8 cellular contexts compared by ENCODE assay signal in genomic region chr16:31876955-31877828, GRCh38. TPM values are rescaled to one million over a fixed set of nuclear protein-coding genes. Genes with fewer than 3 reads are reported as not detected.
DNase-seq lines count a peak whose midpoint lies in the region; ATAC-seq and TF ChIP-seq lines count a peak whose summit lies in the region.

No MANE protein-coding gene starts in this region.

- no peaks in the 10 kb centered on the region for H3K27me3 Mint-ChIP-seq in activated naive CD4-positive, alpha-beta T cell treated with anti-CD3 and anti-CD28 coated beads for 36 hours (ENCODE audit: low read depth)

- no peaks in the 10 kb centered on the region for H3K9me3 ChIP-seq in thoracic aorta

- H3K27ac Mint-ChIP-seq in activated naive CD4-positive, alpha-beta T cell treated with anti-CD3 and anti-CD28 coated beads for 36 hours, result peak overlapping the region; percentile 96

- intact Hi-C loops in activated naive CD4-positive, alpha-beta T cell treated with anti-CD3 and anti-CD28 coated beads for 36 hours (cut with micrococcal nuclease), result loop anchor here (1.0 to 2.0 kb wide), 5 partner anchors 8 to 920 kb away; partner anchors contain the start of genes ARMC5, FUS and SETD1A

- no peak for TF ChIP-seq CTCF in kidney epithelial cell (IDR thresholded peaks at IDR 0.05; ENCODE audit: insufficient read depth, low read length, poor library complexity, severe bottlenecking)
- no peak for TF ChIP-seq CTCF in thoracic aorta (IDR thresholded peaks at IDR 0.05)

- H3K9me3 Mint-ChIP-seq in activated naive CD4-positive, alpha-beta T cell treated with anti-CD3 and anti-CD28 coated beads for 36 hours, result no peaks in the 10 kb centered on the region

- H3K36me3 ChIP-seq in kidney epithelial cell (ENCODE audit: control insufficient read depth, insufficient read depth, low read length) (peaks cover 2% of the 10 kb centered on the region), thoracic aorta (no peaks in the 10 kb centered on the region)

- peaks cover 79% of the 10 kb centered on the region for H3K4me1 Mint-ChIP-seq in activated naive CD4-positive, alpha-beta T cell treated with anti-CD3 and anti-CD28 coated beads for 36 hours (ENCODE audit: low read depth)

- H3K4me3 ChIP-seq in kidney epithelial cell (ENCODE audit: low read depth, low read length) (no peak overlapping the region), thoracic aorta (no peak overlapping the region)

- CTCF ChIA-PET in activated naive CD4-positive, alpha-beta T cell treated with anti-CD3 and anti-CD28 coated beads for 36 hours (lab: Charles Lee), result interaction anchor here (0.9 to 3.7 kb wide), 5 partner anchors 8 to 417 kb away, joined by 3 to 18 read pairs (median 4); partner anchors contain the start of gene ARMC5

- peak overlapping the region in 1 of 2 donors; percentile 11 for H3K27ac ChIP-seq in thoracic aorta

- H3K27me3 ChIP-seq in kidney epithelial cell (ENCODE audit: control insufficient read depth, insufficient read depth, low read length), result no peaks in the 10 kb centered on the region
- H3K27me3 ChIP-seq in thoracic aorta (replicated peaks; ENCODE audit: insufficient read depth), result no peaks in the 10 kb centered on the region

- peak; percentile 61 for DNase-seq in GM04503 (ENCODE audit: low read depth)
- DNase-seq in HT1080 (ENCODE audit: low read depth), result peak; percentile 89
- peak; percentile 78 for DNase-seq in activated naive CD4-positive, alpha-beta T cell treated with anti-CD3 and anti-CD28 coated beads for 36 hours
- peak; percentile 87 for DNase-seq in kidney epithelial cell (ENCODE audit: low read depth)
- DNase-seq in thoracic aorta (ENCODE audit: low spot score), result no peak
- DNase-seq in COLO668 (lab: John Stamatoyannopoulos, UW; ENCODE audit: unreplicated experiment), result no peak
- DNase-seq in NCI-H187 treated with DMSO at 0.1 percent for 48 hours (lab: John Stamatoyannopoulos, UW), result no peak

- peak overlapping the region; percentile 88 for H3K4me3 Mint-ChIP-seq in activated naive CD4-positive, alpha-beta T cell treated with anti-CD3 and anti-CD28 coated beads for 36 hours

- ATAC-seq in GM21528 (IDR thresholded peaks at IDR 0.05; ENCODE audit: low FRiP score, unreplicated experiment) (peak; percentile 46), thoracic aorta (ENCODE audit: insufficient number of reproducible peaks, low FRiP score, low read depth) (peak; percentile 58)

- peaks cover 72% of the 10 kb centered on the region for H3K36me3 Mint-ChIP-seq in activated naive CD4-positive, alpha-beta T cell treated with anti-CD3 and anti-CD28 coated beads for 36 hours (ENCODE audit: low read depth)

- peaks cover 44 to 61% of the 10 kb centered on the region in 2 donors for H3K4me1 ChIP-seq in thoracic aorta (ENCODE audit: control insufficient read depth in 1 of 2, low read depth in 2 of 2)

RNA-seq across cellular contexts. Expression of gene ZNF267, which starts 3.6 kb away (rescaled TPM):
- total RNA-seq in HT1080 (2014; rRNA removed; shearing (Covaris generic)), result 11.1 and 11.5 TPM in 2 replicates
- 7.2 and 7.7 TPM in 2 replicates for polyA plus RNA-seq in HT1080 (2015; cell fraction: cytosol; rRNA removed)
- 11.5 and 12.5 TPM in 2 replicates for polyA plus RNA-seq in HT1080 (2015; cell fraction: nucleus; rRNA removed)
- 10 to 100 TPM; 58.7 to 59.7 TPM for total RNA-seq in activated naive CD4-positive, alpha-beta T cell treated with anti-CD3 and anti-CD28 coated beads for 36 hours
- 16.5 and 32.3 TPM in 2 replicates for total RNA-seq in kidney epithelial cell
- total RNA-seq in thoracic aorta, result 10 to 100 TPM in 1 of 2 donors, 1 to 10 TPM in 1; 5.6 to 16.0 TPM

Comparison
In these comparisons a context has a peak if more than half of its experiments do, and no peak if none do; other contexts are left out.
1. DNase-seq: peak in GM04503 (single experiment), HT1080 (single experiment), activated naive CD4-positive, alpha-beta T cell treated with anti-CD3 and anti-CD28 coated beads for 36 hours (single experiment) and kidney epithelial cell (single experiment); none in thoracic aorta (single experiment), COLO668 (single experiment) and NCI-H187 treated with DMSO at 0.1 percent for 48 hours (single experiment).